Comparison of ENCODE assay signal across 8 cellular contexts in the genomic region with DNA sequence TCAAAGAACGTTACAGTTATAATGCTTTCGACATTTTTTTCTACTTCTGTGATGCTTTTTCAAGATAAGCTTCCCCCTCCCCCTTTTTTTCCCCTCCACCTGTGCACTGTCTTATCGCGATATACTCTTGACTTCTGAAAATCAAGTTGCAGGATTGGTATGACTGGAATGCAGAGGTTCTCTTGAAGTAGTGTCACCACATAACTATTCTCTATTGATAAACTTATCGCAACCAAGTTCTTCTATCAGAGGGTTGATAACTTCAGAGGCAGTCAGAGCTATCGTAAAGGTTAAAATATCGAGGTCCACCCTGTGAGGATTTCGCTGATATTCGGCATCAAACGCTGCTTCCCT. TPM values are rescaled to one million over a fixed set of nuclear protein-coding genes. Genes with fewer than 3 reads are reported as not detected.
DNase-seq lines count a peak whose midpoint lies in the region; ATAC-seq and TF ChIP-seq lines count a peak whose summit lies in the region.

No MANE protein-coding gene starts in this region.

- no peaks in the 10 kb centered on the region for H3K9me3 ChIP-seq in BLaER1 treated with 17β-estradiol and CSF1 and Interleukin-3, amounts not matched to agents 10 nM and 100 nM (replicated peaks in 1 of 11)
- H3K9me3 ChIP-seq in liver (ENCODE audit: control insufficient read depth in 4 of 4, low read length in 3 of 4) (no peaks in the 10 kb centered on the region), upper lobe of left lung (no peaks in the 10 kb centered on the region)

- peak overlapping the region; percentile 89 to 98 (median 93) for H3K9ac ChIP-seq in BLaER1 treated with 17β-estradiol and CSF1 and Interleukin-3, amounts not matched to agents 10 nM and 100 nM
- H3K9ac ChIP-seq in liver (ENCODE audit: low read depth in 1 of 2, low read length in 2 of 2), result peak overlapping the region; percentile 81 to 93

- TF ChIP-seq POLR2A in upper lobe of left lung (IDR thresholded peaks at IDR 0.05), result no peak

- no peak for TF ChIP-seq CTCF in liver (IDR thresholded peaks at IDR 0.05; ENCODE audit: low read depth, low read length, missing input control)
- no peak for TF ChIP-seq CTCF in upper lobe of left lung (IDR thresholded peaks at IDR 0.05)

- H3K4me3 ChIP-seq in BLaER1 treated with 17β-estradiol and CSF1 and Interleukin-3, amounts not matched to agents 10 nM and 100 nM, result peak overlapping the region; percentile 83 to 97 (median 89)
- H3K4me3 ChIP-seq in liver (ENCODE audit: low read depth in 1 of 3, low read length in 3 of 3), result peak overlapping the region; percentile 94 to 99 (median 96)
- peak overlapping the region; percentile 73 to 95 (median 85) for H3K4me3 ChIP-seq in upper lobe of left lung

- H3K4me1 ChIP-seq in BLaER1 treated with 17β-estradiol and CSF1 and Interleukin-3, amounts not matched to agents 10 nM and 100 nM, result peaks cover 21 to 48% (median 36%) of the 10 kb centered on the region in 10 experiments
- H3K4me1 ChIP-seq in liver (ENCODE audit: control insufficient read depth in 4 of 4, insufficient read depth in 4 of 4, low read length in 3 of 4), result peaks cover 0 to 16% (median 9%) of the 10 kb centered on the region in 4 donors
- H3K4me1 ChIP-seq in upper lobe of left lung, result peaks cover 12 to 24% (median 19%) of the 10 kb centered on the region in 4 donors

- no peak for ATAC-seq in upper lobe of left lung (ENCODE audit: low FRiP score in 2 of 2)

- 3% methylated on average over 10 of the region's 10 CpGs for WGBS in liver
- WGBS in upper lobe of left lung, 2 donors, result 3 to 4% methylated on average over 10 of the region's 10 CpGs

- DNase-seq in HS-27A (ENCODE audit: low read depth) (peak; percentile 62), upper lobe of left lung (no peak), SIG-M5 treated with dmso at 0.1 percent for 504 hours (lab: John Stamatoyannopoulos, UW; ENCODE audit: unreplicated experiment) (no peak), GOT3 (lab: John Stamatoyannopoulos, UW) (no peak), medulla oblongata (ENCODE audit: extremely low spot score) (no peak)

- no peak for TF ChIP-seq RAD21 in liver (IDR thresholded peaks at IDR 0.05)

- TF ChIP-seq EP300 in upper lobe of left lung (IDR thresholded peaks at IDR 0.05), result no peak

- H3K4me2 ChIP-seq in BLaER1 treated with 17β-estradiol and CSF1 and Interleukin-3, amounts not matched to agents 10 nM and 100 nM, result peak overlapping the region; percentile 81 to 94 (median 85)

- no peaks in the 10 kb centered on the region for H3K27me3 ChIP-seq in BLaER1 treated with 17β-estradiol and CSF1 and Interleukin-3, amounts not matched to agents 10 nM and 100 nM
- H3K27me3 ChIP-seq in liver (ENCODE audit: control insufficient read depth in 4 of 4, insufficient read depth in 4 of 4, low read length in 3 of 4), result no peaks in the 10 kb centered on the region
- H3K27me3 ChIP-seq in upper lobe of left lung, result no peaks in the 10 kb centered on the region

- peaks cover 0 to 6% (median 0%) of the 10 kb centered on the region in 11 experiments; a peak in 2 of 22 replicates for H3K36me3 ChIP-seq in BLaER1 treated with 17β-estradiol and CSF1 and Interleukin-3, amounts not matched to agents 10 nM and 100 nM
- H3K36me3 ChIP-seq in liver (ENCODE audit: control insufficient read depth in 4 of 4, insufficient read depth in 3 of 4, low read depth in 1 of 4, low read length in 3 of 4) (no peaks in the 10 kb centered on the region), upper lobe of left lung (no peaks in the 10 kb centered on the region)

- H3K27ac ChIP-seq in BLaER1 treated with 17β-estradiol and CSF1 and Interleukin-3, amounts not matched to agents 10 nM and 100 nM, result peak overlapping the region; percentile 80 to 93 (median 89)
- H3K27ac ChIP-seq in angular gyrus (ENCODE audit: low read depth, low read length) (peak overlapping the region; percentile 71), liver (ENCODE audit: low read depth in 1 of 2, low read length in 2 of 2) (peak overlapping the region; percentile 87 to 90), upper lobe of left lung (peak overlapping the region; percentile 94 to 98 (median 96))

- H4K20me1 ChIP-seq in BLaER1 treated with 17β-estradiol and CSF1 and Interleukin-3, amounts not matched to agents 10 nM and 100 nM, result peaks cover 0 to 35% (median 13%) of the 10 kb centered on the region in 11 experiments; a peak in 13 of 22 replicates

TF ChIP-seq in liver, 16 proteins besides CTCF, POLR2A, EP300 and RAD21:
- TF ChIP-seq NR2F2 (IDR thresholded peaks at IDR 0.05), result no peak
- TF ChIP-seq SP1 (IDR thresholded peaks at IDR 0.05), result no peak
- no peak for TF ChIP-seq EGR1 (IDR thresholded peaks at IDR 0.05; ENCODE audit: low read depth in 2 of 2)
- TF ChIP-seq, protein P1, sequence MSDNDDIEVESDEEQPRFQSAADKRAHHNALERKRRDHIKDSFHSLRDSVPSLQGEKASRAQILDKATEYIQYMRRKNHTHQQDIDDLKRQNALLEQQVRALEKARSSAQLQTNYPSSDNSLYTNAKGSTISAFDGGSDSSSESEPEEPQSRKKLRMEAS (IDR thresholded peaks at IDR 0.05), result no peak
- no peak for TF ChIP-seq JUND (IDR thresholded peaks at IDR 0.05)
- TF ChIP-seq GABPA (IDR thresholded peaks at IDR 0.05 in 1 of 2, conservative IDR thresholded peaks at IDR 0.05 in 1 of 2), result no peak
- TF ChIP-seq RXRA (IDR thresholded peaks at IDR 0.05), result no peak
- TF ChIP-seq, protein P2, sequence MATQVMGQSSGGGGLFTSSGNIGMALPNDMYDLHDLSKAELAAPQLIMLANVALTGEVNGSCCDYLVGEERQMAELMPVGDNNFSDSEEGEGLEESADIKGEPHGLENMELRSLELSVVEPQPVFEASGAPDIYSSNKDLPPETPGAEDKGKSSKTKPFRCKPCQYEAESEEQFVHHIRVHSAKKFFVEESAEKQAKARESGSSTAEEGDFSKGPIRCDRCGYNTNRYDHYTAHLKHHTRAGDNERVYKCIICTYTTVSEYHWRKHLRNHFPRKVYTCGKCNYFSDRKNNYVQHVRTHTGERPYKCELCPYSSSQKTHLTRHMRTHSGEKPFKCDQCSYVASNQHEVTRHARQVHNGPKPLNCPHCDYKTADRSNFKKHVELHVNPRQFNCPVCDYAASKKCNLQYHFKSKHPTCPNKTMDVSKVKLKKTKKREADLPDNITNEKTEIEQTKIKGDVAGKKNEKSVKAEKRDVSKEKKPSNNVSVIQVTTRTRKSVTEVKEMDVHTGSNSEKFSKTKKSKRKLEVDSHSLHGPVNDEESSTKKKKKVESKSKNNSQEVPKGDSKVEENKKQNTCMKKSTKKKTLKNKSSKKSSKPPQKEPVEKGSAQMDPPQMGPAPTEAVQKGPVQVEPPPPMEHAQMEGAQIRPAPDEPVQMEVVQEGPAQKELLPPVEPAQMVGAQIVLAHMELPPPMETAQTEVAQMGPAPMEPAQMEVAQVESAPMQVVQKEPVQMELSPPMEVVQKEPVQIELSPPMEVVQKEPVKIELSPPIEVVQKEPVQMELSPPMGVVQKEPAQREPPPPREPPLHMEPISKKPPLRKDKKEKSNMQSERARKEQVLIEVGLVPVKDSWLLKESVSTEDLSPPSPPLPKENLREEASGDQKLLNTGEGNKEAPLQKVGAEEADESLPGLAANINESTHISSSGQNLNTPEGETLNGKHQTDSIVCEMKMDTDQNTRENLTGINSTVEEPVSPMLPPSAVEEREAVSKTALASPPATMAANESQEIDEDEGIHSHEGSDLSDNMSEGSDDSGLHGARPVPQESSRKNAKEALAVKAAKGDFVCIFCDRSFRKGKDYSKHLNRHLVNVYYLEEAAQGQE (IDR thresholded peaks at IDR 0.05), result no peak
- TF ChIP-seq, protein P3, sequence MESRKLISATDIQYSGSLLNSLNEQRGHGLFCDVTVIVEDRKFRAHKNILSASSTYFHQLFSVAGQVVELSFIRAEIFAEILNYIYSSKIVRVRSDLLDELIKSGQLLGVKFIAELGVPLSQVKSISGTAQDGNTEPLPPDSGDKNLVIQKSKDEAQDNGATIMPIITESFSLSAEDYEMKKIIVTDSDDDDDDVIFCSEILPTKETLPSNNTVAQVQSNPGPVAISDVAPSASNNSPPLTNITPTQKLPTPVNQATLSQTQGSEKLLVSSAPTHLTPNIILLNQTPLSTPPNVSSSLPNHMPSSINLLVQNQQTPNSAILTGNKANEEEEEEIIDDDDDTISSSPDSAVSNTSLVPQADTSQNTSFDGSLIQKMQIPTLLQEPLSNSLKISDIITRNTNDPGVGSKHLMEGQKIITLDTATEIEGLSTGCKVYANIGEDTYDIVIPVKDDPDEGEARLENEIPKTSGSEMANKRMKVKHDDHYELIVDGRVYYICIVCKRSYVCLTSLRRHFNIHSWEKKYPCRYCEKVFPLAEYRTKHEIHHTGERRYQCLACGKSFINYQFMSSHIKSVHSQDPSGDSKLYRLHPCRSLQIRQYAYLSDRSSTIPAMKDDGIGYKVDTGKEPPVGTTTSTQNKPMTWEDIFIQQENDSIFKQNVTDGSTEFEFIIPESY (IDR thresholded peaks at IDR 0.05), result no peak
- TF ChIP-seq FOXA1 (IDR thresholded peaks at IDR 0.05), result no peak
- TF ChIP-seq FOXA2 (IDR thresholded peaks at IDR 0.05), result no peak
- TF ChIP-seq HNF4A (conservative IDR thresholded peaks at IDR 0.05), result no peak
- no peak for TF ChIP-seq YY1 (IDR thresholded peaks at IDR 0.05)
- no peak for TF ChIP-seq HNF4G (IDR thresholded peaks at IDR 0.05)
- no peak for TF ChIP-seq TAF1 (conservative IDR thresholded peaks at IDR 0.05)
- TF ChIP-seq, protein P4, sequence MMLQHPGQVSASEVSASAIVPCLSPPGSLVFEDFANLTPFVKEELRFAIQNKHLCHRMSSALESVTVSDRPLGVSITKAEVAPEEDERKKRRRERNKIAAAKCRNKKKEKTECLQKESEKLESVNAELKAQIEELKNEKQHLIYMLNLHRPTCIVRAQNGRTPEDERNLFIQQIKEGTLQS (IDR thresholded peaks at IDR 0.05), result no peak

RNA-seq across cellular contexts. Expression of a gene that starts 0.8 kb away (rescaled TPM):
- total RNA-seq in liver (1 to 10 TPM; 3.3 to 8.5 TPM), upper lobe of left lung (10 to 100 TPM in 5 of 6 donors, 1 to 10 TPM in 1; 9.4 to 24.2 (median 16.2) TPM)
- polyA plus RNA-seq in liver, result 1 to 10 TPM; 1.5 to 5.7 TPM

RNA-seq across cellular contexts. Expression of a gene that starts 6.5 kb away (rescaled TPM):
- total RNA-seq in liver (1 to 10 TPM; 1.1 to 1.4 TPM), upper lobe of left lung (1 to 10 TPM; 1.2 to 6.3 (median 2.4) TPM)
- 1 to 10 TPM in 1 of 2 donors, under 1 TPM in 1; 0.38 to 1.1 TPM for polyA plus RNA-seq in liver

RNA-seq across cellular contexts. Expression of a gene that starts 24.2 kb away (rescaled TPM):
- total RNA-seq in liver (not detected), upper lobe of left lung (not detected)
- not detected for polyA plus RNA-seq in liver

RNA-seq across cellular contexts. Expression of a gene that starts 40.4 kb away (rescaled TPM):
- total RNA-seq in liver, result not detected
- polyA plus RNA-seq in liver, result not detected
- not detected for total RNA-seq in upper lobe of left lung

RNA-seq across cellular contexts. Expression of a gene that starts 58.5 kb away (rescaled TPM):
- total RNA-seq in liver (10 to 100 TPM; 24.3 to 28.9 TPM), upper lobe of left lung (10 to 100 TPM; 47.8 to 80.9 (median 54.4) TPM)
- polyA plus RNA-seq in liver, result 10 to 100 TPM; 32.1 to 39.9 TPM
